Comparison of ENCODE assay signal across 8 cellular contexts in the genomic region with DNA sequence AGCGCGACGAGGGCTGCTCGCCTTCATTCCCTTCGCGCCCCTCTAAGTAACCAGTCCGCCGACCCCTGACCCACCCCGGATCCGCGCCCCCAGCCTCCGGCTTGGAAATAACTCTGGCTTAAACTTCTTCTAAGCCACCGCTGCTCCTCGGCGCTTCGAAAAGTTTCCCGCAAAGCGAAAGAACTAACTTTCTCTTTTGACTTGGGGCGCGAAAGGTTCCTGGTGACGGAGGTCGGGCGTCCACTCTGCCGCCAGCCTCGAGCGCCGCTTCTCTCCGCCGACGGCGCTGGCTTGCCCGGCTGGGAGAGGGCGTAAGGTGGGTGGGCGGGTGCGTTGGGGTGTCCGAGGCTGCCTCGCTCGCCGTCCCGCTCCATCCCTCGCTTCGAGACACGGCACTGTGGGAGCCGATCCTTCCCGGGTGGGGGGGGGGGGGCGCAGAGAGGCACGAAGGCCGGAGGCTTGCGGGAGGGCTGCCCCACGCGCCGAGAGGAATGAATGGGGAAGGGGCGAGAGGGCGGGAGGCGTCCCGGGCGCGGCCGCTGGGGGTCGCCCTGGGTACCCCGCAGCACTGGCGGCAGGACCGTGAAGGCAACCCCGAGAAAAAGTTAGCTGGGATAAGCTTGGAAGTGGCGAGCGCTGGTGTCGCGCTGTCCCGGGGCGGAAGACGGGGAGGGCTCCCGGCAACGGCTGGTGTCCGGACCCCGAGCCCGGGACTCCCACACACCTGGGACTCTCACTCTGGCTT. TPM values are rescaled to one million over a fixed set of nuclear protein-coding genes. Genes with fewer than 3 reads are reported as not detected.
DNase-seq lines count a peak whose midpoint lies in the region; ATAC-seq and TF ChIP-seq lines count a peak whose summit lies in the region.

No MANE protein-coding gene starts in this region.

- ATAC-seq in SK-N-SH treated with all-trans-retinoic acid at 6 μM for 48 hours, result peak; percentile 53

- peak; percentile 65 for TF ChIP-seq CTCF in BJ (IDR thresholded peaks at IDR 0.05; ENCODE audit: insufficient read depth, low read depth, low read length)

- no peaks in the 10 kb centered on the region for H3K9me3 ChIP-seq in iPS-15b (ENCODE audit: control insufficient read depth, insufficient read depth, low read length)

- POLR2A ChIA-PET in BJ (lab: Charles Lee), result interaction anchor here (0.6 to 0.7 kb wide), 3 partner anchors 10 to 80 kb away, joined by 3 to 17 read pairs (median 8); no protein-coding TSS in a partner anchor

- H3K9ac ChIP-seq in iPS-15b (ENCODE audit: low read depth, low read length), result peak overlapping the region; percentile 65

- no peak for DNase-seq in BJ (ENCODE audit: low read depth)
- DNase-seq in HK-2 (ENCODE audit: unreplicated experiment), result peak; percentile 72
- peak; percentile 82 for DNase-seq in astrocyte of the hippocampus (ENCODE audit: low read depth, low spot score)
- DNase-seq in skeletal muscle cell (ENCODE audit: low read depth), result no peak
- DNase-seq in T1000 (lab: John Stamatoyannopoulos, UW), result no peak

- H3K36me3 ChIP-seq in BJ (ENCODE audit: control insufficient read depth, insufficient read depth, low read length) (no peaks in the 10 kb centered on the region), iPS-15b (ENCODE audit: control insufficient read depth, insufficient read depth, low read length) (no peaks in the 10 kb centered on the region)

- H3K4me3 ChIP-seq in BJ (ENCODE audit: low read depth, low read length), result peak overlapping the region; percentile 68
- H3K4me3 ChIP-seq in iPS-15b (ENCODE audit: low read depth, low read length), result peak overlapping the region; percentile 75
- peak overlapping the region; percentile 70 for H3K4me3 ChIP-seq in skeletal muscle cell (ENCODE audit: low read depth, low read length)

- peaks cover 37% of the 10 kb centered on the region for H3K4me1 ChIP-seq in iPS-15b (ENCODE audit: control insufficient read depth, insufficient read depth, low read length)

- CTCF ChIA-PET in BJ (lab: Yijun Ruan, JAX), result interaction anchor here (0.6 to 2.1 kb wide), 9 partner anchors 12 to 132 kb away, joined by 3 to 10 read pairs (median 4); no protein-coding TSS in a partner anchor

- H3K27me3 ChIP-seq in BJ (ENCODE audit: control insufficient read depth, insufficient read depth, low read length), result peaks cover 35% of the 10 kb centered on the region
- peaks cover 57% of the 10 kb centered on the region for H3K27me3 ChIP-seq in iPS-15b (ENCODE audit: control insufficient read depth, insufficient read depth, low read length)

- TF ChIP-seq POLR2A in GM19193 (IDR thresholded peaks at IDR 0.05; ENCODE audit: extremely low read depth, insufficient read depth, insufficient read length), result peak; percentile 49

TF ChIP-seq in SK-N-SH treated with all-trans-retinoic acid at 6 μM for 48 hours, 23 proteins besides CTCF, POLR2A, EP300 and RAD21:
- TF ChIP-seq ESRRG (CRISPR knock-in tag; IDR thresholded peaks at IDR 0.05), result no peak
- peak; percentile 8; the same call in 1 of the 2 replicates for TF ChIP-seq CSDC2 (CRISPR knock-in tag; IDR thresholded peaks at IDR 0.05)
- peak; percentile 63; the same call in 1 of the 2 replicates for TF ChIP-seq CSRNP3 (CRISPR knock-in tag; IDR thresholded peaks at IDR 0.05)

RNA-seq across cellular contexts. Expression of gene ATF3, which starts 0.6 kb away (rescaled TPM):
- 4.5 and 5.6 TPM in 2 replicates for polyA plus RNA-seq in BJ (2011; rRNA removed)
- 13.0 and 13.7 TPM in 2 replicates for polyA minus RNA-seq in BJ (2011; rRNA and poly(A)+ RNA removed)

Comparison
In these comparisons a context has a peak if more than half of its experiments do, and no peak if none do; other contexts are left out.
1. DNase-seq: peak in HK-2 (single experiment) and astrocyte of the hippocampus (single experiment); none in BJ (single experiment), skeletal muscle cell (single experiment) and T1000 (single experiment).
2. Peak in every context shown above with its lines, with median percentiles within 50 percentile points of each other: H3K4me3 ChIP-seq.